12 cellular contexts compared by ENCODE assay signal in genomic region chr7:146635200-146636032, GRCh38.
DNase-seq lines count a peak whose midpoint lies in the region; ATAC-seq and TF ChIP-seq lines count a peak whose summit lies in the region.
"Had no signal": no experiment of that assay in that cellular context is flagged by ENCODE, and none has a peak within 500 bp of the region (broad histone marks: within the 10 kb centered on the region; RNA-seq: fewer than 3 reads in every experiment).

No MANE protein-coding gene starts in this region.

- H3K4me1 Mint-ChIP-seq in endothelial cell (ENCODE audit: unreplicated experiment), result no peaks in the 10 kb centered on the region

- DNase-seq in DMS79 (lab: John Stamatoyannopoulos, UW) (peak; percentile 62), NCI-H187 (lab: John Stamatoyannopoulos, UW) (peak; percentile 75 to 90), NCI-H524 treated with DMSO at 0.1 percent for 48 hours (lab: John Stamatoyannopoulos, UW) (peak; percentile 51), islet precursor cell (peak; percentile 55), HPDE6-E6E7 (ENCODE audit: extremely low spot score) (no peak), endothelial cell (ENCODE audit: low spot score) (no peak)
- DNase-seq in activated T-cell treated with anti-CD3 and anti-CD28 coated beads, Interleukin-2, amount 50 U/mL, for 48 hours, result no peak
- DNase-seq: activated naive CD4-positive, alpha-beta T cell treated with Interleukin-2 at 50 U/mL for 16 hours; IMR-90; SIG-M5; stimulated activated CD4-positive, alpha-beta T cell treated with anti-CD3 and anti-CD28 coated beads, Interleukin-15, amount 100 ng/mL, for 24 hours had no signal

- H3K27ac Mint-ChIP-seq in endothelial cell (ENCODE audit: unreplicated experiment), result no peak overlapping the region

- no peaks in the 10 kb centered on the region for H3K36me3 Mint-ChIP-seq in endothelial cell (ENCODE audit: low read depth, unreplicated experiment)

- no peak for ATAC-seq in HG02759 (IDR thresholded peaks at IDR 0.05; ENCODE audit: unreplicated experiment)

- no peaks in the 10 kb centered on the region for H3K9me3 Mint-ChIP-seq in endothelial cell (ENCODE audit: unreplicated experiment)

- TF ChIP-seq CTCF in endothelial cell (IDR thresholded peaks at IDR 0.05; ENCODE audit: unreplicated experiment), result no peak

- no peak overlapping the region for H3K4me3 Mint-ChIP-seq in endothelial cell (ENCODE audit: unreplicated experiment)

- H3K27me3 Mint-ChIP-seq in endothelial cell (ENCODE audit: unreplicated experiment), result no peaks in the 10 kb centered on the region

Comparison
In these comparisons a context has a peak if more than half of its experiments do, and no peak if none do; other contexts are left out.
1. DNase-seq: peak in DMS79 (single experiment), NCI-H187 (2 of 2), NCI-H524 treated with DMSO at 0.1 percent for 48 hours (single experiment) and islet precursor cell (single experiment); none in HPDE6-E6E7 (single experiment), activated T-cell treated with anti-CD3 and anti-CD28 coated beads, Interleukin-2, amount 50 U/mL, for 48 hours (0 of 2) and endothelial cell (single experiment).